In genomic region chr2:59585657-59586056, GRCh38 we compare ENCODE assay signal across 19 cellular contexts.
DNase-seq lines count a peak whose midpoint lies in the region; ATAC-seq and TF ChIP-seq lines count a peak whose summit lies in the region.
"Had no signal": no experiment of that assay in that cellular context is flagged by ENCODE, and none has a peak within 500 bp of the region (broad histone marks: within the 10 kb centered on the region; RNA-seq: fewer than 3 reads in every experiment).

No MANE protein-coding gene starts in this region.

- no peaks in the 10 kb centered on the region for H3K27me3 ChIP-seq in transverse colon

- WGBS in transverse colon (ENCODE audit: low coverage in 1 of 2), 2 donors, result 0 to 45% methylated on average over 2 to 6 of the region's 6 CpGs

- TF ChIP-seq EP300 in transverse colon (IDR thresholded peaks at IDR 0.05; ENCODE audit: low read depth), result no peak

- in situ Hi-C loops in transverse colon (cut with MboI; ENCODE audit: low pct_ligation_motif_present in 1 of 4, low pct_unique_long_range_greater_than_20kb in 1 of 4, low sequenced_read_pairs in 3 of 4), result no loop called here

- no peak for ATAC-seq in HG03045 (IDR thresholded peaks at IDR 0.05; ENCODE audit: unreplicated experiment)
- ATAC-seq: effector memory CD8-positive, alpha-beta T cell had no signal

- DNase-seq in NCI-H1417 (lab: John Stamatoyannopoulos, UW), result peak; percentile 24 to 77 (median 65)
- DNase-seq in NCI-H1417 treated with DMSO at 0.1 percent for 48 hours (lab: John Stamatoyannopoulos, UW), result no peak
- DNase-seq in NCI-H2227 treated with DMSO at 0.1 percent for 48 hours (lab: John Stamatoyannopoulos, UW), result peak; percentile 80
- DNase-seq in globus pallidus (ENCODE audit: low spot score), result peak; percentile 1
- peak; percentile 24 for DNase-seq in transverse colon
- no peak for DNase-seq in activated gamma-delta T cell treated with Interleukin-2 at 50 U/mL for 16 hours
- no peak for DNase-seq in NAMALWA (ENCODE audit: low spot score)
- DNase-seq: activated CD4-positive, alpha-beta T cell treated with anti-CD3 and anti-CD28 coated beads, Interleukin-2, amount 50 U/mL, for 1 hour; activated naive CD4-positive, alpha-beta T cell; cerebellar nuclear complex; effector memory CD8-positive, alpha-beta T cell; naive B cell; stimulated activated CD4-positive, alpha-beta T cell treated with anti-CD3 and anti-CD28 coated beads, Interleukin-4, amount 100 ng/mL, for 4 hours; SW 1271 had no signal

- intact Hi-C loops in transverse colon (cut with DNase I; ENCODE audit: low total_unique reads), result no loop called here

- no peaks in the 10 kb centered on the region for H3K9me3 ChIP-seq in transverse colon

- no peak overlapping the region for H3K4me3 ChIP-seq in transverse colon
- H3K4me3 ChIP-seq: lung, skin epidermis had no signal

- TF ChIP-seq POLR2A in transverse colon (IDR thresholded peaks at IDR 0.05), result no peak

- TF ChIP-seq CTCF in transverse colon (IDR thresholded peaks at IDR 0.05), result no peak

- peaks cover 0 to 6% (median 2%) of the 10 kb centered on the region in 4 donors for H3K4me1 ChIP-seq in transverse colon

- no peaks in the 10 kb centered on the region for H3K36me3 ChIP-seq in transverse colon

- no peak overlapping the region for H3K27ac ChIP-seq in transverse colon
- H3K27ac ChIP-seq: 22Rv1, HL-60, skin epidermis had no signal

Comparison
In these comparisons a context has a peak if more than half of its experiments do, and no peak if none do; other contexts are left out.
1. DNase-seq: peak in NCI-H1417 (3 of 3), NCI-H2227 treated with DMSO at 0.1 percent for 48 hours (single experiment), globus pallidus (single experiment) and transverse colon (single experiment); none in NCI-H1417 treated with DMSO at 0.1 percent for 48 hours (single experiment), activated gamma-delta T cell treated with Interleukin-2 at 50 U/mL for 16 hours (single experiment) and NAMALWA (single experiment).